1 cellular context compared by ENCODE assay signal in genomic region chr18:66043009-66043408, GRCh38.
A peak's percentile ranks its signal among the peaks of the same experiment; 100 is the strongest.
TF ChIP-seq lines count a peak whose summit lies in the region.

No MANE protein-coding gene starts in this region.

TF ChIP-seq in HEK293, 187 proteins besides CTCF, POLR2A, EP300 and RAD21 (continued from another document):
- TF ChIP-seq, protein P1, sequence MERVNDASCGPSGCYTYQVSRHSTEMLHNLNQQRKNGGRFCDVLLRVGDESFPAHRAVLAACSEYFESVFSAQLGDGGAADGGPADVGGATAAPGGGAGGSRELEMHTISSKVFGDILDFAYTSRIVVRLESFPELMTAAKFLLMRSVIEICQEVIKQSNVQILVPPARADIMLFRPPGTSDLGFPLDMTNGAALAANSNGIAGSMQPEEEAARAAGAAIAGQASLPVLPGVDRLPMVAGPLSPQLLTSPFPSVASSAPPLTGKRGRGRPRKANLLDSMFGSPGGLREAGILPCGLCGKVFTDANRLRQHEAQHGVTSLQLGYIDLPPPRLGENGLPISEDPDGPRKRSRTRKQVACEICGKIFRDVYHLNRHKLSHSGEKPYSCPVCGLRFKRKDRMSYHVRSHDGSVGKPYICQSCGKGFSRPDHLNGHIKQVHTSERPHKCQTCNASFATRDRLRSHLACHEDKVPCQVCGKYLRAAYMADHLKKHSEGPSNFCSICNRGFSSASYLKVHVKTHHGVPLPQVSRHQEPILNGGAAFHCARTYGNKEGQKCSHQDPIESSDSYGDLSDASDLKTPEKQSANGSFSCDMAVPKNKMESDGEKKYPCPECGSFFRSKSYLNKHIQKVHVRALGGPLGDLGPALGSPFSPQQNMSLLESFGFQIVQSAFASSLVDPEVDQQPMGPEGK (tag by site-specific recombination; IDR thresholded peaks at IDR 0.05): no peak
- TF ChIP-seq MEIS1 (CRISPR knock-in tag; IDR thresholded peaks at IDR 0.05; ENCODE audit: borderline replicate concordance) (no peak), ZNF19 (tag by site-specific recombination; IDR thresholded peaks at IDR 0.05; ENCODE audit: low read depth) (no peak), ZNF600 (tag by site-specific recombination; IDR thresholded peaks at IDR 0.05) (no peak), PRDM1 (tag by site-specific recombination; IDR thresholded peaks at IDR 0.05) (no peak), ZNF623 (tag by site-specific recombination; IDR thresholded peaks at IDR 0.05) (peak; percentile 34; the same call in 1 of the 2 replicates), ZNF23 (tag by site-specific recombination; IDR thresholded peaks at IDR 0.05; ENCODE audit: borderline replicate concordance) (no peak), OVOL3 (tag by site-specific recombination; IDR thresholded peaks at IDR 0.05) (no peak), ZNF76 (tag by site-specific recombination; IDR thresholded peaks at IDR 0.05; ENCODE audit: borderline replicate concordance, low read depth) (no peak), ZNF654 (tag by site-specific recombination; IDR thresholded peaks at IDR 0.05; ENCODE audit: low read depth) (peak; percentile 13; the same call in 1 of the 2 replicates), ZBTB1 (tag by site-specific recombination; IDR thresholded peaks at IDR 0.05) (no peak), ZNF768 (tag by site-specific recombination; IDR thresholded peaks at IDR 0.05) (no peak), MZF1 (tag by site-specific recombination; IDR thresholded peaks at IDR 0.05; ENCODE audit: borderline replicate concordance) (no peak), ZNF37A (tag by site-specific recombination; IDR thresholded peaks at IDR 0.05) (no peak), ZBTB20 (tag by site-specific recombination; IDR thresholded peaks at IDR 0.05) (no peak), ZBTB26 (tag by site-specific recombination; optimal IDR thresholded peaks at IDR 0.05) (no peak), ZNF26 (tag by site-specific recombination; IDR thresholded peaks at IDR 0.05) (no peak), AEBP2 (tag by site-specific recombination; IDR thresholded peaks at IDR 0.05; ENCODE audit: borderline replicate concordance) (no peak), ZNF394 (tag by site-specific recombination; IDR thresholded peaks at IDR 0.05; ENCODE audit: borderline replicate concordance) (peak; percentile 62; the same call in 1 of the 2 replicates), ZNF140 (tag by site-specific recombination; IDR thresholded peaks at IDR 0.05) (peak; percentile 47; the same call in 1 of the 2 replicates), KLF16 (tag by site-specific recombination; IDR thresholded peaks at IDR 0.05) (no peak), ZSCAN16 (tag by site-specific recombination; IDR thresholded peaks at IDR 0.05) (no peak), ZNF529 (tag by site-specific recombination; IDR thresholded peaks at IDR 0.05; ENCODE audit: insufficient replicate concordance) (no peak), ZNF664 (tag by site-specific recombination; IDR thresholded peaks at IDR 0.05) (no peak), ZBTB7A (tag by site-specific recombination; IDR thresholded peaks at IDR 0.05; ENCODE audit: low read depth) (no peak), ZSCAN30 (tag by site-specific recombination; IDR thresholded peaks at IDR 0.05) (no peak), HOXD13 (CRISPR knock-in tag; IDR thresholded peaks at IDR 0.05; ENCODE audit: borderline replicate concordance) (no peak), ZNF510 (tag by site-specific recombination; IDR thresholded peaks at IDR 0.05; ENCODE audit: insufficient replicate concordance) (no peak), ZNF239 (tag by site-specific recombination; IDR thresholded peaks at IDR 0.05) (no peak), ZNF626 (tag by site-specific recombination; IDR thresholded peaks at IDR 0.05) (no peak), SETDB1 (IDR thresholded peaks at IDR 0.05; ENCODE audit: insufficient read length, low read length) (no peak), IKZF3 (tag by site-specific recombination; IDR thresholded peaks at IDR 0.05) (no peak), GLI2 (tag by site-specific recombination; IDR thresholded peaks at IDR 0.05; ENCODE audit: borderline replicate concordance, low read depth) (no peak), ZFP41 (tag by site-specific recombination; IDR thresholded peaks at IDR 0.05; ENCODE audit: borderline replicate concordance) (no peak), ZNF544 (tag by site-specific recombination; IDR thresholded peaks at IDR 0.05) (no peak), RBAK (tag by site-specific recombination; IDR thresholded peaks at IDR 0.05) (no peak), ZNF837 (tag by site-specific recombination; IDR thresholded peaks at IDR 0.05) (no peak), ATF2 (tag by site-specific recombination; IDR thresholded peaks at IDR 0.05; ENCODE audit: low read depth) (no peak), ZNF548 (tag by site-specific recombination; IDR thresholded peaks at IDR 0.05) (no peak), GFI1B (tag by site-specific recombination; IDR thresholded peaks at IDR 0.05) (no peak), ZNF555 (tag by site-specific recombination; conservative IDR thresholded peaks at IDR 0.05) (peak; percentile 68), ZSCAN18 (tag by site-specific recombination; IDR thresholded peaks at IDR 0.05) (no peak), ZNF112 (tag by site-specific recombination; IDR thresholded peaks at IDR 0.05) (no peak)
- TF ChIP-seq, protein P2, sequence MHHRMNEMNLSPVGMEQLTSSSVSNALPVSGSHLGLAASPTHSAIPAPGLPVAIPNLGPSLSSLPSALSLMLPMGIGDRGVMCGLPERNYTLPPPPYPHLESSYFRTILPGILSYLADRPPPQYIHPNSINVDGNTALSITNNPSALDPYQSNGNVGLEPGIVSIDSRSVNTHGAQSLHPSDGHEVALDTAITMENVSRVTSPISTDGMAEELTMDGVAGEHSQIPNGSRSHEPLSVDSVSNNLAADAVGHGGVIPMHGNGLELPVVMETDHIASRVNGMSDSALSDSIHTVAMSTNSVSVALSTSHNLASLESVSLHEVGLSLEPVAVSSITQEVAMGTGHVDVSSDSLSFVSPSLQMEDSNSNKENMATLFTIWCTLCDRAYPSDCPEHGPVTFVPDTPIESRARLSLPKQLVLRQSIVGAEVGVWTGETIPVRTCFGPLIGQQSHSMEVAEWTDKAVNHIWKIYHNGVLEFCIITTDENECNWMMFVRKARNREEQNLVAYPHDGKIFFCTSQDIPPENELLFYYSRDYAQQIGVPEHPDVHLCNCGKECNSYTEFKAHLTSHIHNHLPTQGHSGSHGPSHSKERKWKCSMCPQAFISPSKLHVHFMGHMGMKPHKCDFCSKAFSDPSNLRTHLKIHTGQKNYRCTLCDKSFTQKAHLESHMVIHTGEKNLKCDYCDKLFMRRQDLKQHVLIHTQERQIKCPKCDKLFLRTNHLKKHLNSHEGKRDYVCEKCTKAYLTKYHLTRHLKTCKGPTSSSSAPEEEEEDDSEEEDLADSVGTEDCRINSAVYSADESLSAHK (tag by site-specific recombination; IDR thresholded peaks at IDR 0.05): no peak
- TF ChIP-seq, protein P3, sequence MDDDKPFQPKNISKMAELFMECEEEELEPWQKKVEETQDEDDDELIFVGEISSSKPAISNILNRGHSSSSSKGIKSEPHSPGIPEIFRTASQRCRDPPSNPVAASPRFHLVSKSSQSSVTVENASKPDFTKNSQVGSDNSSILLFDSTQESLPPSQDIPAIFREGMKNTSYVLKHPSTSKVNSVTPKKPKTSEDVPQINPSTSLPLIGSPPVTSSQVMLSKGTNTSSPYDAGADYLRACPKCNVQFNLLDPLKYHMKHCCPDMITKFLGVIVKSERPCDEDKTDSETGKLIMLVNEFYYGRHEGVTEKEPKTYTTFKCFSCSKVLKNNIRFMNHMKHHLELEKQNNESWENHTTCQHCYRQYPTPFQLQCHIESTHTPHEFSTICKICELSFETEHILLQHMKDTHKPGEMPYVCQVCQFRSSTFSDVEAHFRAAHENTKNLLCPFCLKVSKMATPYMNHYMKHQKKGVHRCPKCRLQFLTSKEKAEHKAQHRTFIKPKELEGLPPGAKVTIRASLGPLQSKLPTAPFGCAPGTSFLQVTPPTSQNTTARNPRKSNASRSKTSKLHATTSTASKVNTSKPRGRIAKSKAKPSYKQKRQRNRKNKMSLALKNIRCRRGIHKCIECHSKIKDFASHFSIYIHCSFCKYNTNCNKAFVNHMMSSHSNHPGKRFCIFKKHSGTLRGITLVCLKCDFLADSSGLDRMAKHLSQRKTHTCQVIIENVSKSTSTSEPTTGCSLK (tag by site-specific recombination; IDR thresholded peaks at IDR 0.05): no peak
- TF ChIP-seq, protein P4, sequence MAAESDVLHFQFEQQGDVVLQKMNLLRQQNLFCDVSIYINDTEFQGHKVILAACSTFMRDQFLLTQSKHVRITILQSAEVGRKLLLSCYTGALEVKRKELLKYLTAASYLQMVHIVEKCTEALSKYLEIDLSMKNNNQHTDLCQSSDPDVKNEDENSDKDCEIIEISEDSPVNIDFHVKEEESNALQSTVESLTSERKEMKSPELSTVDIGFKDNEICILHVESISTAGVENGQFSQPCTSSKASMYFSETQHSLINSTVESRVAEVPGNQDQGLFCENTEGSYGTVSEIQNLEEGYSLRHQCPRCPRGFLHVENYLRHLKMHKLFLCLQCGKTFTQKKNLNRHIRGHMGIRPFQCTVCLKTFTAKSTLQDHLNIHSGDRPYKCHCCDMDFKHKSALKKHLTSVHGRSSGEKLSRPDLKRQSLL (tag by site-specific recombination; IDR thresholded peaks at IDR 0.05): no peak
- TF ChIP-seq, protein P5, sequence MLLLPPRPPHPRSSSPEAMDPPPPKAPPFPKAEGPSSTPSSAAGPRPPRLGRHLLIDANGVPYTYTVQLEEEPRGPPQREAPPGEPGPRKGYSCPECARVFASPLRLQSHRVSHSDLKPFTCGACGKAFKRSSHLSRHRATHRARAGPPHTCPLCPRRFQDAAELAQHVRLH (tag by site-specific recombination; IDR thresholded peaks at IDR 0.05): no peak
- TF ChIP-seq, protein P6, sequence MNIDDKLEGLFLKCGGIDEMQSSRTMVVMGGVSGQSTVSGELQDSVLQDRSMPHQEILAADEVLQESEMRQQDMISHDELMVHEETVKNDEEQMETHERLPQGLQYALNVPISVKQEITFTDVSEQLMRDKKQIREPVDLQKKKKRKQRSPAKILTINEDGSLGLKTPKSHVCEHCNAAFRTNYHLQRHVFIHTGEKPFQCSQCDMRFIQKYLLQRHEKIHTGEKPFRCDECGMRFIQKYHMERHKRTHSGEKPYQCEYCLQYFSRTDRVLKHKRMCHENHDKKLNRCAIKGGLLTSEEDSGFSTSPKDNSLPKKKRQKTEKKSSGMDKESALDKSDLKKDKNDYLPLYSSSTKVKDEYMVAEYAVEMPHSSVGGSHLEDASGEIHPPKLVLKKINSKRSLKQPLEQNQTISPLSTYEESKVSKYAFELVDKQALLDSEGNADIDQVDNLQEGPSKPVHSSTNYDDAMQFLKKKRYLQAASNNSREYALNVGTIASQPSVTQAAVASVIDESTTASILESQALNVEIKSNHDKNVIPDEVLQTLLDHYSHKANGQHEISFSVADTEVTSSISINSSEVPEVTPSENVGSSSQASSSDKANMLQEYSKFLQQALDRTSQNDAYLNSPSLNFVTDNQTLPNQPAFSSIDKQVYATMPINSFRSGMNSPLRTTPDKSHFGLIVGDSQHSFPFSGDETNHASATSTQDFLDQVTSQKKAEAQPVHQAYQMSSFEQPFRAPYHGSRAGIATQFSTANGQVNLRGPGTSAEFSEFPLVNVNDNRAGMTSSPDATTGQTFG (tag by site-specific recombination; IDR thresholded peaks at IDR 0.05; ENCODE audit: borderline replicate concordance): no peak
